In genomic region chr2:241314933-241315182, GRCh38 we compare ENCODE assay signal across 8 cellular contexts. TPM values are rescaled to one million over a fixed set of nuclear protein-coding genes. Genes with fewer than 3 reads are reported as not detected.
A peak's percentile ranks its signal among the peaks of the same experiment; 100 is the strongest.
DNase-seq lines count a peak whose midpoint lies in the region; ATAC-seq, FAIRE-seq and TF ChIP-seq lines count a peak whose summit lies in the region.

No MANE protein-coding gene starts in this region.

- DNase-seq in body of pancreas (no peak), NCI-H82 treated with DMSO at 0.1 percent for 48 hours (lab: John Stamatoyannopoulos, UW; ENCODE audit: unreplicated experiment) (no peak), putamen (ENCODE audit: low spot score) (no peak), cerebellum (ENCODE audit: low spot score) (no peak), frontal cortex (ENCODE audit: low spot score in 2 of 2) (no peak)

- no peak for TF ChIP-seq CTCF in HEK293 (tag by site-specific recombination; IDR thresholded peaks at IDR 0.05)
- TF ChIP-seq CTCF in body of pancreas (IDR thresholded peaks at IDR 0.05) = no peak

- peaks cover 7% of the 10 kb centered on the region; the same call in 1 of the 2 replicates for H3K36me3 ChIP-seq in ACC112 (ENCODE audit: insufficient read depth, low read length)
- H3K36me3 ChIP-seq in HEK293 (ENCODE audit: control insufficient read depth in 2 of 2, insufficient read depth in 1 of 2, low read length in 2 of 2) = peaks cover 5 to 20% of the 10 kb centered on the region in 2 experiments; a peak in 2 of 3 replicates
- H3K36me3 ChIP-seq in body of pancreas (replicated peaks in 1 of 2; ENCODE audit: insufficient read depth in 1 of 2, low read depth in 2 of 2) = no peaks in the 10 kb centered on the region

- intact Hi-C loops in body of pancreas (cut with DNase I) = no loop called here

- H3K27me3 ChIP-seq in ACC112 (ENCODE audit: insufficient read depth, low read length) (no peaks in the 10 kb centered on the region), body of pancreas (no peaks in the 10 kb centered on the region), mononuclear cell (ENCODE audit: insufficient read depth, low read length) (no peaks in the 10 kb centered on the region)

- peaks cover 91% of the 10 kb centered on the region for H3K79me2 ChIP-seq in ACC112 (ENCODE audit: control insufficient read depth, insufficient read depth, low read length, unreplicated experiment)

- no peak for FAIRE-seq in frontal cortex (lab: Jason Lieb, UNC)

- H3K9me3 ChIP-seq in HEK293 (ENCODE audit: control insufficient read depth, insufficient read depth, low read depth, low read length) (no peaks in the 10 kb centered on the region), body of pancreas (no peaks in the 10 kb centered on the region), mononuclear cell (ENCODE audit: low read depth, low read length) (no peaks in the 10 kb centered on the region)

- peak; percentile 11 for ATAC-seq in body of pancreas

- H3K4me1 ChIP-seq in ACC112 (ENCODE audit: control insufficient read depth, insufficient read depth, low read length, unreplicated experiment) (peaks cover 58% of the 10 kb centered on the region), HEK293 (ENCODE audit: control insufficient read depth, insufficient read depth, low read length) (peaks cover 23% of the 10 kb centered on the region), body of pancreas (peaks cover 49% of the 10 kb centered on the region), mononuclear cell (ENCODE audit: insufficient read depth, low read length) (peaks cover 60% of the 10 kb centered on the region)

- H3K4me3 ChIP-seq in ACC112 (ENCODE audit: low read depth, low read length) (peak overlapping the region; percentile 89), HEK293 (ENCODE audit: low read depth, low read length) (peak overlapping the region; percentile 94), body of pancreas (peak overlapping the region; percentile 26 to 60), mononuclear cell (ENCODE audit: low read length) (peak overlapping the region; percentile 81)

- 0% methylated on average over 19 of the region's 29 CpGs; no CpG with 5 or more reads in 1 of the 2 donors for WGBS in body of pancreas, 2 donors

- peak overlapping the region; percentile 34 for H2AFZ ChIP-seq in ACC112 (ENCODE audit: low read length, unreplicated experiment)

- CTCF ChIA-PET in HEK293 (lab: Yijun Ruan, JAX) = interaction anchor here (0.7 to 0.8 kb wide), 4 partner anchors 11 to 315 kb away, joined by 3 to 4 read pairs (median 4); no protein-coding TSS in a partner anchor

- POLR2A ChIA-PET in HEK293 (lab: Yijun Ruan, JAX) = interaction anchor here (0.6 to 3.2 kb wide), 15 partner anchors 8 to 773 kb away, joined by 3 to 21 read pairs (median 5); partner anchors contain the start of genes DTYMK and PASK

- TF ChIP-seq POLR2A in body of pancreas (IDR thresholded peaks at IDR 0.05) = peak in 1 of 3 donors; percentile 90

- peak overlapping the region; percentile 93 for H3K27ac ChIP-seq in ACC112 (ENCODE audit: low read depth, low read length)
- H3K27ac ChIP-seq in HEK293 (ENCODE audit: extremely low read depth, low read depth, low read length) = peak overlapping the region; percentile 99
- H3K27ac ChIP-seq in body of pancreas = peak overlapping the region; percentile 98 to 99 (median 99)

TF ChIP-seq in HEK293, 187 proteins besides CTCF, POLR2A, EP300 and RAD21 (continues in another document):
- TF ChIP-seq, protein P1, sequence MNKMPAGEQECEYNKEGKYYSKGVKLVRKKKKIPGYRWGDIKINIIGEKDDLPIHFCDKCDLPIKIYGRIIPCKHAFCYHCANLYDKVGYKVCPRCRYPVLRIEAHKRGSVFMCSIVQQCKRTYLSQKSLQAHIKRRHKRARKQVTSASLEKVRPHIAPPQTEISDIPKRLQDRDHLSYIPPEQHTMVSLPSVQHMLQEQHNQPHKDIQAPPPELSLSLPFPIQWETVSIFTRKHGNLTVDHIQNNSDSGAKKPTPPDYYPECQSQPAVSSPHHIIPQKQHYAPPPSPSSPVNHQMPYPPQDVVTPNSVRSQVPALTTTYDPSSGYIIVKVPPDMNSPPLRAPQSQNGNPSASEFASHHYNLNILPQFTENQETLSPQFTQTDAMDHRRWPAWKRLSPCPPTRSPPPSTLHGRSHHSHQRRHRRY (tag by site-specific recombination; IDR thresholded peaks at IDR 0.05) = no peak
- TF ChIP-seq ZNF16 (tag by site-specific recombination; IDR thresholded peaks at IDR 0.05; ENCODE audit: low read depth) = no peak
- TF ChIP-seq, protein P2, sequence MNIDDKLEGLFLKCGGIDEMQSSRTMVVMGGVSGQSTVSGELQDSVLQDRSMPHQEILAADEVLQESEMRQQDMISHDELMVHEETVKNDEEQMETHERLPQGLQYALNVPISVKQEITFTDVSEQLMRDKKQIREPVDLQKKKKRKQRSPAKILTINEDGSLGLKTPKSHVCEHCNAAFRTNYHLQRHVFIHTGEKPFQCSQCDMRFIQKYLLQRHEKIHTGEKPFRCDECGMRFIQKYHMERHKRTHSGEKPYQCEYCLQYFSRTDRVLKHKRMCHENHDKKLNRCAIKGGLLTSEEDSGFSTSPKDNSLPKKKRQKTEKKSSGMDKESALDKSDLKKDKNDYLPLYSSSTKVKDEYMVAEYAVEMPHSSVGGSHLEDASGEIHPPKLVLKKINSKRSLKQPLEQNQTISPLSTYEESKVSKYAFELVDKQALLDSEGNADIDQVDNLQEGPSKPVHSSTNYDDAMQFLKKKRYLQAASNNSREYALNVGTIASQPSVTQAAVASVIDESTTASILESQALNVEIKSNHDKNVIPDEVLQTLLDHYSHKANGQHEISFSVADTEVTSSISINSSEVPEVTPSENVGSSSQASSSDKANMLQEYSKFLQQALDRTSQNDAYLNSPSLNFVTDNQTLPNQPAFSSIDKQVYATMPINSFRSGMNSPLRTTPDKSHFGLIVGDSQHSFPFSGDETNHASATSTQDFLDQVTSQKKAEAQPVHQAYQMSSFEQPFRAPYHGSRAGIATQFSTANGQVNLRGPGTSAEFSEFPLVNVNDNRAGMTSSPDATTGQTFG (tag by site-specific recombination; IDR thresholded peaks at IDR 0.05; ENCODE audit: borderline replicate concordance) = no peak
- no peak for TF ChIP-seq ZNF24 (tag by site-specific recombination; IDR thresholded peaks at IDR 0.05)
- no peak for TF ChIP-seq ZNF18 (tag by site-specific recombination; IDR thresholded peaks at IDR 0.05)
- 0 out of 2 replicates have a peak, but pooled peaks have one; percentile 4 for TF ChIP-seq ZBTB11 (tag by site-specific recombination; conservative IDR thresholded peaks at IDR 0.05; ENCODE audit: low read depth)
- peak; percentile 72; the same call in 1 of the 2 replicates for TF ChIP-seq KLF8 (tag by site-specific recombination; IDR thresholded peaks at IDR 0.05)
- no peak for TF ChIP-seq ZNF488 (tag by site-specific recombination; IDR thresholded peaks at IDR 0.05)
- no peak for TF ChIP-seq ZNF274 (IDR thresholded peaks at IDR 0.05; ENCODE audit: low read length)
- no peak for TF ChIP-seq ZNF274 (tag by site-specific recombination; IDR thresholded peaks at IDR 0.05; ENCODE audit: borderline replicate concordance)

RNA-seq across cellular contexts. Expression of gene HDLBP, which starts 0.6 kb away (rescaled TPM):
- total RNA-seq in body of pancreas = 100 to 1,000 TPM; 501 to 612 TPM
- total RNA-seq in mononuclear cell = 121 TPM
- 183 TPM for total RNA-seq in cerebellum
- total RNA-seq in frontal cortex = 159 TPM

RNA-seq across cellular contexts. Expression of gene SEPTIN2, which starts 0.9 kb away (rescaled TPM):
- 100 to 1,000 TPM; 226 to 271 TPM for total RNA-seq in body of pancreas
- 218 TPM for total RNA-seq in mononuclear cell
- total RNA-seq in cerebellum = 335 TPM
- 207 TPM for total RNA-seq in frontal cortex

RNA-seq across cellular contexts. Expression of gene FARP2, which starts 41.2 kb away (rescaled TPM):
- 10 to 100 TPM; 30.1 to 44.2 TPM for total RNA-seq in body of pancreas
- total RNA-seq in mononuclear cell = 27.6 TPM
- total RNA-seq in cerebellum = 48.7 TPM
- total RNA-seq in frontal cortex = 37.1 TPM

Comparison
In these comparisons a context has a peak if more than half of its experiments do, and no peak if none do; other contexts are left out.
1. H3K4me3 ChIP-seq: peak in every context shown above with its lines; median percentile 94 in HEK293; 89 in ACC112; 81 in mononuclear cell; 43 in body of pancreas.